Comparison of ENCODE assay signal across 8 cellular contexts in genomic region chr2:111095426-111095825, GRCh38.
"Had no signal": no experiment of that assay in that cellular context is flagged by ENCODE, and none has a peak within 500 bp of the region (broad histone marks: within the 10 kb centered on the region; RNA-seq: fewer than 3 reads in every experiment).

No MANE protein-coding gene starts in this region.

- H3K27ac Mint-ChIP-seq: H9, IgD-negative memory B cell had no signal

- H3K4me3 Mint-ChIP-seq: H9, IgD-negative memory B cell had no signal

- H3K9ac ChIP-seq: KMS-11 had no signal

- ATAC-seq: HepG2 had no signal

- H3K9me3 Mint-ChIP-seq: H9, IgD-negative memory B cell had no signal

- H3K27ac ChIP-seq: HL-60, KMS-11 had no signal

- DNase-seq: GOT3, H9, HCEC 1CT, KBM-7 had no signal

- H3K4me2 ChIP-seq: KMS-11 had no signal

- H3K36me3 Mint-ChIP-seq: IgD-negative memory B cell had no signal
